10 cellular contexts compared by ENCODE assay signal in the genomic region with DNA sequence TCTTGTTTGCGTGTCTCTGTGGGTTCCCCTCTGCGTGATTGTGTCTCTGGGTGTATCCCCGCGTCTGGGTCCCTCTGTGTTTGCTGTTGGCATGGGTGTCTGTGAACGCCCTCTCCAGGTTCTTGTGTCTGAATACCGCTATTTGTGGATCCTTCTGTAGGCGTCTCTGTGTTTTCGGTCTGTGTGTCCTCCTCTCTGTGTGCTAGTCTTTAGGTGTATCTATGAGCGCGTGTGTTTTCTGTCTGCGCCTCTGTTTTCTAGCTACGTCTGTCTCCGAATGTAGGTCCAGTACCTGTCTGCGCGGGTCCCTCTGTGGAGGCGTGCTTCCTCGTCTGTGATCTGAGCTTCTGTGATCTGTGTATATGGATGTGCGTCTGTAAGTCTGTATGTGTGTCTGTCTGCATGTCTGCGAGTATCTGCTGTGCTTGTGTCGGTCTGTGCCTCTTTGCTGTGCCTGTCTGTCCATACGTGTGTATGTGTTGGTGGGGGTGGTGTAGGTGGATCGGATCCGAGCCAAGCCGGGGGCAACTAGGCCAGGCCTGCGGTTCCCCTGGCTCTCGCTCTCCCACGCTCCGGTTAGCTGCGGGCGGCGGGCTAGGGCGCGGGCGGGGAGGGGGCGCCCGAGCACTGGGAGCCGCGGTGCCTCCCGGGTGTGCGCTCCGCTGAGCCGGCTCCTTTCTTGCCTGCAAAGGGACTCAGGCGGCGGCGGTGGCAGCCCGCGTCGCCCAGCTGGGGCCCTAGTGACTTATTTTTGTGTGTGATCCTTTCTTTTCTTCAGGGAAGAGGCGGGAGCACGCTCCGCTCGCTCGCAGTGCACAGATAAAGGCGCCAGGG.
A peak's percentile ranks its signal among the peaks of the same experiment; 100 is the strongest.
DNase-seq lines count a peak whose midpoint lies in the region; ATAC-seq, FAIRE-seq and TF ChIP-seq lines count a peak whose summit lies in the region.
"Had no signal": no experiment of that assay in that cellular context is flagged by ENCODE, and none has a peak within 500 bp of the region (broad histone marks: within the 10 kb centered on the region; RNA-seq: fewer than 3 reads in every experiment).

No MANE protein-coding gene starts in this region.

- no peaks in the 10 kb centered on the region for H3K9me1 ChIP-seq in keratinocyte (ENCODE audit: control insufficient read depth, extremely low read depth, insufficient read depth, low read length)

- no peak overlapping the region for H3K9ac ChIP-seq in keratinocyte (ENCODE audit: control insufficient read depth, extremely low read depth, insufficient read depth, low read length)

- peak; percentile 40 for FAIRE-seq in HTR-8/SVneo (lab: Jason Lieb, UNC)
- no peak for FAIRE-seq in keratinocyte (lab: Jason Lieb, UNC)

- ATAC-seq in activated CD8-positive, alpha-beta T cell treated with anti-CD3 and anti-CD28 coated beads for 36 hours = peak; percentile 4
- ATAC-seq in activated CD8-positive, alpha-beta T cell treated with anti-CD3 and anti-CD28 coated beads, Interleukin-2, amount 10 ng/mL, durations not matched to agents 7 days and 5 days = no peak
- ATAC-seq in thoracic aorta (ENCODE audit: insufficient number of reproducible peaks, low FRiP score, low read depth) (no peak), HG03196 (IDR thresholded peaks at IDR 0.05; ENCODE audit: unreplicated experiment) (no peak)

- H3K4me1 ChIP-seq in breast epithelium (no peaks in the 10 kb centered on the region), keratinocyte (ENCODE audit: control insufficient read depth, extremely low read depth, insufficient read depth, low read length) (no peaks in the 10 kb centered on the region), thoracic aorta (ENCODE audit: control insufficient read depth in 1 of 2, low read depth in 2 of 2) (peaks cover 8 to 22% of the 10 kb centered on the region in 2 donors)

- no peaks in the 10 kb centered on the region for H4K20me1 ChIP-seq in keratinocyte (ENCODE audit: control insufficient read depth, extremely low read depth, insufficient read depth, low read length)

- no peak for TF ChIP-seq CTCF in activated CD8-positive, alpha-beta T cell treated with anti-CD3 and anti-CD28 coated beads for 36 hours (IDR thresholded peaks at IDR 0.05)
- TF ChIP-seq CTCF in breast epithelium (IDR thresholded peaks at IDR 0.05) (no peak), keratinocyte (optimal IDR thresholded peaks at IDR 0.05 in 1 of 3, IDR thresholded peaks at IDR 0.05 in 1 of 3, conservative IDR thresholded peaks at IDR 0.05 in 1 of 3; ENCODE audit: extremely low read depth in 1 of 3, insufficient read depth in 2 of 3, low read length in 3 of 3) (peak in 1 of 3 experiments; percentile 24), thoracic aorta (IDR thresholded peaks at IDR 0.05) (no peak)

- no peak overlapping the region for H3K27ac Mint-ChIP-seq in activated CD8-positive, alpha-beta T cell treated with anti-CD3 and anti-CD28 coated beads for 36 hours
- no peak overlapping the region for H3K27ac Mint-ChIP-seq in activated CD8-positive, alpha-beta T cell treated with anti-CD3 and anti-CD28 coated beads, Interleukin-2, amount 10 ng/mL, durations not matched to agents 7 days and 5 days
- H3K27ac Mint-ChIP-seq: stimulated activated naive CD8-positive, alpha-beta T cell treated with anti-CD3 and anti-CD28 coated beads, Interleukin-15, Interleukin-2, amounts not matched to agents 100 ng/mL and 50 ng/mL, for 24 hours had no signal

- intact Hi-C loops in activated CD8-positive, alpha-beta T cell treated with anti-CD3 and anti-CD28 coated beads for 36 hours (cut with micrococcal nuclease) = no loop called here
- intact Hi-C loops in breast epithelium (cut with DNase I; ENCODE audit: low total_unique reads) = no loop called here

- no peaks in the 10 kb centered on the region for H3K79me2 ChIP-seq in keratinocyte (ENCODE audit: control insufficient read depth, insufficient read depth, low read length)

- no peak overlapping the region for H2AFZ ChIP-seq in keratinocyte (ENCODE audit: control insufficient read depth, low read length)

- no peak for DNase-seq in activated CD8-positive, alpha-beta T cell treated with anti-CD3 and anti-CD28 coated beads for 36 hours
- no peak for DNase-seq in activated CD8-positive, alpha-beta T cell treated with anti-CD3 and anti-CD28 coated beads, Interleukin-2, amount 10 ng/mL, durations not matched to agents 7 days and 5 days
- DNase-seq in HTR-8/SVneo (ENCODE audit: insufficient read length, low spot score) (no peak), breast epithelium (ENCODE audit: low spot score in 2 of 2) (no peak), keratinocyte (ENCODE audit: low read depth, low spot score) (no peak), thoracic aorta (ENCODE audit: low spot score) (no peak)
- DNase-seq in stimulated activated CD4-positive, alpha-beta T cell treated with anti-CD3 and anti-CD28 coated beads, Interleukin-2, amount 100 ng/mL, for 48 hours = no peak
- DNase-seq: activated T-cell treated with anti-CD3 and anti-CD28 coated beads, Interleukin-2, amount 50 U/mL, for 4 hours had no signal

- H3K27me3 Mint-ChIP-seq in activated CD8-positive, alpha-beta T cell treated with anti-CD3 and anti-CD28 coated beads for 36 hours = peaks cover 59% of the 10 kb centered on the region
- H3K27me3 Mint-ChIP-seq in activated CD8-positive, alpha-beta T cell treated with anti-CD3 and anti-CD28 coated beads, Interleukin-2, amount 10 ng/mL, durations not matched to agents 7 days and 5 days (ENCODE audit: low read depth) = peaks cover 54% of the 10 kb centered on the region

- peak overlapping the region; percentile 50 for H3K4me2 ChIP-seq in keratinocyte (ENCODE audit: control insufficient read depth, extremely low read depth, insufficient read depth, low read depth, low read length)

- CTCF ChIA-PET in activated CD8-positive, alpha-beta T cell treated with anti-CD3 and anti-CD28 coated beads for 36 hours (lab: Charles Lee) = no interaction called here
- CTCF ChIA-PET in activated CD8-positive, alpha-beta T cell treated with anti-CD3 and anti-CD28 coated beads, Interleukin-2, amount 10 ng/mL, durations not matched to agents 7 days and 5 days (lab: Charles Lee) = no interaction called here

- H3K27me3 ChIP-seq in breast epithelium (peaks cover 0 to 90% of the 10 kb centered on the region in 2 donors), keratinocyte (ENCODE audit: control insufficient read depth, extremely low read depth, insufficient read depth, low read length) (peaks cover 78% of the 10 kb centered on the region), thoracic aorta (replicated peaks; ENCODE audit: insufficient read depth) (no peaks in the 10 kb centered on the region)

- POLR2A ChIA-PET in activated CD8-positive, alpha-beta T cell treated with anti-CD3 and anti-CD28 coated beads for 36 hours (lab: Charles Lee) = interaction anchor here (0.6 to 0.7 kb wide), 2 partner anchors 246 to 770 kb away, joined by 3 read pairs; no protein-coding TSS in a partner anchor
- POLR2A ChIA-PET in activated CD8-positive, alpha-beta T cell treated with anti-CD3 and anti-CD28 coated beads, Interleukin-2, amount 10 ng/mL, durations not matched to agents 7 days and 5 days (lab: Charles Lee) = no interaction called here

- dilution Hi-C loops in keratinocyte (cut with MboI; ENCODE audit: extremely low pct_ligation_motif_present, low sequenced_read_pairs) = no loop called here

- no peaks in the 10 kb centered on the region for H3K36me3 Mint-ChIP-seq in activated CD8-positive, alpha-beta T cell treated with anti-CD3 and anti-CD28 coated beads for 36 hours (ENCODE audit: low read depth)
- no peaks in the 10 kb centered on the region for H3K36me3 Mint-ChIP-seq in activated CD8-positive, alpha-beta T cell treated with anti-CD3 and anti-CD28 coated beads, Interleukin-2, amount 10 ng/mL, durations not matched to agents 7 days and 5 days (ENCODE audit: low read depth)

- H3K4me3 Mint-ChIP-seq in activated CD8-positive, alpha-beta T cell treated with anti-CD3 and anti-CD28 coated beads for 36 hours = no peak overlapping the region
- no peak overlapping the region for H3K4me3 Mint-ChIP-seq in activated CD8-positive, alpha-beta T cell treated with anti-CD3 and anti-CD28 coated beads, Interleukin-2, amount 10 ng/mL, durations not matched to agents 7 days and 5 days
- H3K4me3 Mint-ChIP-seq: activated T-cell treated with anti-CD3 and anti-CD28 coated beads, Interleukin-2, amount 50 U/mL, for 4 hours; stimulated activated naive CD8-positive, alpha-beta T cell treated with anti-CD3 and anti-CD28 coated beads, Interleukin-15, Interleukin-2, amounts not matched to agents 100 ng/mL and 50 ng/mL, for 24 hours had no signal

- no peaks in the 10 kb centered on the region for H3K36me3 ChIP-seq in breast epithelium
- no peaks in the 10 kb centered on the region for H3K36me3 ChIP-seq in keratinocyte (ENCODE audit: control insufficient read depth in 2 of 2, extremely low read depth in 1 of 2, insufficient read depth in 2 of 2, low read length in 2 of 2)
- no peaks in the 10 kb centered on the region for H3K36me3 ChIP-seq in thoracic aorta

- H3K4me3 ChIP-seq in breast epithelium = peak overlapping the region; percentile 29 to 53 (median 53)
- no peak overlapping the region for H3K4me3 ChIP-seq in keratinocyte (ENCODE audit: control insufficient read depth in 2 of 3, extremely low read depth in 1 of 3, insufficient read depth in 2 of 3, low read depth in 1 of 3, low read length in 3 of 3)
- H3K4me3 ChIP-seq in thoracic aorta = peak overlapping the region; percentile 64

- H3K9me3 Mint-ChIP-seq in activated CD8-positive, alpha-beta T cell treated with anti-CD3 and anti-CD28 coated beads for 36 hours = no peaks in the 10 kb centered on the region
- H3K9me3 Mint-ChIP-seq in activated CD8-positive, alpha-beta T cell treated with anti-CD3 and anti-CD28 coated beads, Interleukin-2, amount 10 ng/mL, durations not matched to agents 7 days and 5 days (ENCODE audit: insufficient read depth) = no peaks in the 10 kb centered on the region
- H3K9me3 Mint-ChIP-seq: activated T-cell treated with anti-CD3 and anti-CD28 coated beads, Interleukin-2, amount 50 U/mL, for 4 hours; stimulated activated naive CD8-positive, alpha-beta T cell treated with anti-CD3 and anti-CD28 coated beads, Interleukin-15, Interleukin-2, amounts not matched to agents 100 ng/mL and 50 ng/mL, for 24 hours had no signal

- H3K9me3 ChIP-seq in breast epithelium = no peaks in the 10 kb centered on the region
- H3K9me3 ChIP-seq in keratinocyte (ENCODE audit: control insufficient read depth, low read depth, low read length) = no peaks in the 10 kb centered on the region
- H3K9me3 ChIP-seq in thoracic aorta = no peaks in the 10 kb centered on the region

- peaks cover 5% of the 10 kb centered on the region for H3K4me1 Mint-ChIP-seq in activated CD8-positive, alpha-beta T cell treated with anti-CD3 and anti-CD28 coated beads for 36 hours (ENCODE audit: low read depth)
- H3K4me1 Mint-ChIP-seq in activated CD8-positive, alpha-beta T cell treated with anti-CD3 and anti-CD28 coated beads, Interleukin-2, amount 10 ng/mL, durations not matched to agents 7 days and 5 days (ENCODE audit: low read depth) = no peaks in the 10 kb centered on the region

- no peak overlapping the region for H3K27ac ChIP-seq in breast epithelium
- no peak overlapping the region for H3K27ac ChIP-seq in keratinocyte (ENCODE audit: control insufficient read depth, insufficient read depth, low read length)
- no peak overlapping the region for H3K27ac ChIP-seq in thoracic aorta

- TF ChIP-seq POLR2A in breast epithelium (IDR thresholded peaks at IDR 0.05) = no peak

Comparison
In these comparisons a context has a peak if more than half of its experiments do, and no peak if none do; other contexts are left out.
1. H3K4me3 ChIP-seq: peak in breast epithelium (3 of 3) and thoracic aorta (single experiment); none in keratinocyte (0 of 3).